Comparison of ENCODE assay signal across 35 cellular contexts in the genomic region with DNA sequence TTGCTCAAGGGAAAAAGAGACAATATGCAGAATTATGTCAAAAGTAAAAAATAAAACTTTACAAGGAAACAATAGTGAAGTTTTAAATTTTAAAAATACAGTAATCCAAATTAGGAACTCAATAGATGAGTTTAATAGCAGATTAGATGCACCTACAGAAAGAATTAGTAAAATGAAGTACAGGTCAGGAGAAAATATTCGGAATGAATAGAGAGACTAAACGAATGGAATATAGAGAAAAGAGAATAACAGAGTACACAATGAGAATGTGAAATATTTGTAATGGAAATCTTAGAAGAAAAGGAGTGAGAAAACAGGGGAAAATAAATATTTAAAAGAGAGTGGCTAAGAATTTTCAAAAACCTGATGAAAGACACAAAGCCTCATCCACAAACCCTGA.
"Had no signal": no experiment of that assay in that cellular context is flagged by ENCODE, and none has a peak within 500 bp of the region (broad histone marks: within the 10 kb centered on the region; RNA-seq: fewer than 3 reads in every experiment).

No MANE protein-coding gene starts in this region.

- H3K27me3 ChIP-seq: MG63 had no signal

- H3K4me3 ChIP-seq: MG63 had no signal

- H3K36me3 ChIP-seq: MG63 had no signal

- DNase-seq: Karpas-422, Kasumi-1, MG63, MM.1S, MV-4-11, NCI-H1048, NCI-H1092, NCI-H1092 treated with DMSO at 0.1 percent for 48 hours, NCI-H1105, NCI-H1105 treated with DMSO at 0.1 percent for 48 hours, NCI-H1417, NCI-H1417 treated with DMSO at 0.1 percent for 48 hours, NCI-H1436, NCI-H1436 treated with DMSO at 0.1 percent for 48 hours, NCI-H146, NCI-H1694, NCI-H1694 treated with DMSO at 0.1 percent for 48 hours, NCI-H187, NCI-H187 treated with DMSO at 0.1 percent for 48 hours, NCI-H1930, NCI-H2029, NCI-H2029 treated with DMSO at 0.1 percent for 48 hours, NCI-H2081, NCI-H2081 treated with DMSO at 0.1 percent for 48 hours, NCI-H2107, NCI-H2171, NCI-H2171 treated with DMSO at 0.1 percent for 48 hours, NCI-H2227 treated with DMSO at 0.1 percent for 48 hours, NCI-H226, NCI-H345, NCI-H446, NCI-H446 treated with DMSO at 0.1 percent for 48 hours, NCI-H510A, NCI-H510A treated with DMSO at 0.1 percent for 48 hours, NCI-H524 had no signal
